ENCODE assay signal across 1 cellular context in genomic region chr12:102061556-102062418, GRCh38.
TF ChIP-seq lines count a peak whose summit lies in the region.

Gene WASHC3, minus strand, starts transcription at chr12:102061991. Its CDS starts 29 bp downstream, at chr12:102061962.

TF ChIP-seq in IMR-90, 13 proteins besides CTCF, POLR2A, EP300 and RAD21 (continued from another document):
- TF ChIP-seq USF2 (IDR thresholded peaks at IDR 0.05; ENCODE audit: low read depth, low read length) (no peak), MAZ (IDR thresholded peaks at IDR 0.05; ENCODE audit: borderline replicate concordance, low read depth, low read length) (0 out of 2 replicates have a peak, but pooled peaks have one; percentile 44), NFE2L2 (IDR thresholded peaks at IDR 0.05; ENCODE audit: low read depth, low read length) (no peak), FOS (IDR thresholded peaks at IDR 0.05; ENCODE audit: low read depth, low read length) (no peak), BHLHE40 (IDR thresholded peaks at IDR 0.05; ENCODE audit: low read depth, low read length) (no peak)
